In genomic region chr2:144507441-144508161, GRCh38 we compare ENCODE assay signal across 1 cellular context.
TF ChIP-seq lines count a peak whose summit lies in the region.

No MANE protein-coding gene starts in this region.

TF ChIP-seq in K562, 482 proteins besides CTCF, POLR2A, EP300 and RAD21 (continued from another document):
- TF ChIP-seq UBTF (IDR thresholded peaks at IDR 0.05; ENCODE audit: borderline replicate concordance in 1 of 2, low read depth in 2 of 2, low read length in 2 of 2), result no peak
- peak; percentile 2; the same call in 1 of the 2 replicates for TF ChIP-seq POLR2H (tag; IDR thresholded peaks at IDR 0.05; ENCODE audit: low read depth)
- TF ChIP-seq BMI1 (IDR thresholded peaks at IDR 0.05; ENCODE audit: low read length), result no peak
